In the genomic region with DNA sequence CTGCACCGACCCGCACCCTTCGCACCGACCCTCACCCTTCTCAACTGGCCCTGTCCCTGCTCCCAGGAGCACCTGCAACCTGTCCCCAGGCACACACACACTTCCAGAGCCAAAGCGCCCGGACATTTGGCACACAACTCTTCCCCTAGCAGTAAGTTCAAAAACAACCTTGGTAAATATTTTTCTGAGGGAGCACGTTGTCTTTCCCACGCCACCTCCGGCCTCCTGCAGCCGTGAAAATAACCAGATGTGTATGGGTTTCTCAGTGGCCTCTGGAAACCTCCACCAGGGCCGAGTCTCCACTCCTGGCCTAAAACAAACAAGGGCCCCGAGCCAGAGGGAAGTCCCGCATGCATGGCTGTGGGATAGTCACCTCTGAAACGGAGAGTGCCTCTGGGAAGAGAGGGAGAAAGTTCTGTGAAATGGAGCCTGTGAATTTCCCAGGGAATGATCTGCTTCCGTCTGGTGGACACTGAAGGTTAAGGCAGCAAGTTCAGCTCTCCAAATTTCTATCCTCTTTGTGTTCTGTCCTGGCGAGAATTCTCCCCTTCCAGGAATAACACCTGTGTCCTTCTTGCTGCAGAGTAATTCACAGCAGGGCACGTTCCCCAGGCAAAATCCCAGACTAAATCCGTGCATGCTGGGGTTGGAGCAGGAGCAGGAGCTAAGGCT, we compare ENCODE assay signal across 11 cellular contexts. TPM values are rescaled to one million over a fixed set of nuclear protein-coding genes. Genes with fewer than 3 reads are reported as not detected.
DNase-seq lines count a peak whose midpoint lies in the region; ATAC-seq and TF ChIP-seq lines count a peak whose summit lies in the region.
"Had no signal": no experiment of that assay in that cellular context is flagged by ENCODE, and none has a peak within 500 bp of the region (broad histone marks: within the 10 kb centered on the region; RNA-seq: fewer than 3 reads in every experiment).

No MANE protein-coding gene starts in this region.

- peak; percentile 26 for TF ChIP-seq CTCF in fibroblast of villous mesenchyme (IDR thresholded peaks at IDR 0.05; ENCODE audit: insufficient read depth, low read depth, low read length)
- peak in 3 of 6 experiments; percentile 10 to 17 (median 16) for TF ChIP-seq CTCF in upper lobe of left lung (IDR thresholded peaks at IDR 0.05)

- H3K36me3 ChIP-seq in muscle layer of colon (ENCODE audit: insufficient read depth, low read length) (no peaks in the 10 kb centered on the region), upper lobe of left lung (no peaks in the 10 kb centered on the region)
- H3K36me3 ChIP-seq: SJCRH30 had no signal

- H3K9ac ChIP-seq in muscle layer of colon (ENCODE audit: low read length), result no peak overlapping the region

- ATAC-seq in upper lobe of left lung (ENCODE audit: low FRiP score in 2 of 2) (no peak), HG03457 (IDR thresholded peaks at IDR 0.05; ENCODE audit: unreplicated experiment) (no peak), GM21447 (IDR thresholded peaks at IDR 0.05; ENCODE audit: unreplicated experiment) (no peak)
- ATAC-seq: activated CD4-positive, alpha-beta T cell treated with anti-CD3 and anti-CD28 coated beads for 36 hours had no signal

- H3K4me3 ChIP-seq in fibroblast of villous mesenchyme (ENCODE audit: low read depth, low read length) (no peak overlapping the region), muscle layer of colon (ENCODE audit: low read depth in 1 of 2, low read length in 2 of 2) (no peak overlapping the region), upper lobe of left lung (no peak overlapping the region)
- H3K4me3 ChIP-seq: SJCRH30 had no signal

- H3K27ac ChIP-seq in muscle layer of colon (ENCODE audit: low read depth, low read length) (peak overlapping the region; percentile 63), upper lobe of left lung (peak overlapping the region; percentile 69 to 85 (median 78))

- peaks cover 52% of the 10 kb centered on the region for H3K4me1 ChIP-seq in muscle layer of colon (ENCODE audit: insufficient read depth, low read length)
- peaks cover 45 to 61% (median 53%) of the 10 kb centered on the region in 4 donors for H3K4me1 ChIP-seq in upper lobe of left lung

- H3K9me3 ChIP-seq in muscle layer of colon (ENCODE audit: low read length) (no peaks in the 10 kb centered on the region), upper lobe of left lung (no peaks in the 10 kb centered on the region)
- H3K9me3 ChIP-seq: SJCRH30 had no signal

- TF ChIP-seq POLR2A in upper lobe of left lung (IDR thresholded peaks at IDR 0.05), result no peak

- TF ChIP-seq EP300 in upper lobe of left lung (IDR thresholded peaks at IDR 0.05), result no peak

- 47 to 58% methylated on average over 16 to 18 of the region's 18 CpGs for WGBS in upper lobe of left lung, 2 donors

- DNase-seq in RPMI7951 (ENCODE audit: low read depth) (peak; percentile 87), fibroblast of villous mesenchyme (ENCODE audit: low read depth) (peak; percentile 89), upper lobe of left lung (peak in 1 of 2 donors; percentile 54), NCI-H510A (lab: John Stamatoyannopoulos, UW) (no peak)
- DNase-seq: activated CD4-positive, alpha-beta T cell treated with anti-CD3 and anti-CD28 coated beads for 36 hours; activated naive CD4-positive, alpha-beta T cell; KG1; SJCRH30 had no signal

- H3K27me3 ChIP-seq in muscle layer of colon (ENCODE audit: control insufficient read depth in 1 of 2, insufficient read depth in 2 of 2, low read length in 2 of 2) (no peaks in the 10 kb centered on the region), upper lobe of left lung (no peaks in the 10 kb centered on the region)
- H3K27me3 ChIP-seq: SJCRH30 had no signal

RNA-seq across cellular contexts. Expression of gene PODXL, which starts 15.8 kb away (rescaled TPM):
- total RNA-seq in RPMI7951 (2014; rRNA removed; shearing (Covaris generic)), result 48.2 and 49.0 TPM in 2 replicates
- total RNA-seq in fibroblast of villous mesenchyme (5.8 and 17.3 TPM in 2 replicates), upper lobe of left lung (100 to 1,000 TPM in 3 of 6 donors, 10 to 100 TPM in 3; 57.0 to 108 (median 96.6) TPM)
